ENCODE assay signal across 1 cellular context in the genomic region with DNA sequence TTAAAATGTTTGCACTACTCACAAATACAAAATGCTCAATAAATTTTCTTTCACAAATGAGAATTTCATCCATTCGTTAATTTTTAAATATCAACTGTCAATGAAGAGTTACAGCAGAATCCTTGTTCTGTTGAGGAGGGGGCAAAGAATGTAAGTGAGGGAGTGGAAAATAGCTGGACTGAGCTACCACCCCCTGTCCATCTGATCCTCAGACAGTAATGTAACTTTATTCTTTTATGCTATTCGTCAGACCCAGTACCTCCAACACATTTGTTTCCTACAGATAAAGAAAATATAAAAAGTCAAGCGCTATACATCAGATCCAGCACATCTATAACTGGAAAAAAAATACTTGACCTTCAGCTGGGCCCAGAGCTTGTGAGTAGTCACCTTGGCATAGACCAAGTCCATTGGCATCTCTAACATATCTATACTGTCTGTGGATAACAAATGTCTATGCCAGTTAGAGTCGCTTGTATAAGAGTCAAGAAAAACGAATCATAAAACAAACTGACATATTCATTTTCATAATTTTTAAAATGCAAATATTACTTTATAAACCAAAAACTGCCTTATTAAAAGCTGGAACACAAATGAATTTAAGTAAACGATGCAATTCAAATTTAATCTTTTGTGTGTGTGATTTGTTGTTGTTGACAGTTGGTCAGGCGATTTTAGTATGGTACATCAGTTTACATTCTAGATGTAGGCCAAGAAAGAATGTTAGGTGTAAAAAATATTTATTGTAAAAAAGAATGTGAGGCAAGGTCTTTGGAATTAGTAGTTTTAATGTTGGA.
TF ChIP-seq lines count a peak whose summit lies in the region.

No MANE protein-coding gene starts in this region.

TF ChIP-seq in IMR-90, 13 proteins besides CTCF, POLR2A, EP300 and RAD21 (continued from another document):
- TF ChIP-seq MXI1 (IDR thresholded peaks at IDR 0.05; ENCODE audit: borderline replicate concordance, low read depth, low read length): no peak
- TF ChIP-seq MAZ (IDR thresholded peaks at IDR 0.05; ENCODE audit: borderline replicate concordance, low read depth, low read length): no peak
- TF ChIP-seq FOS (IDR thresholded peaks at IDR 0.05; ENCODE audit: low read depth, low read length): no peak
- no peak for TF ChIP-seq BHLHE40 (IDR thresholded peaks at IDR 0.05; ENCODE audit: low read depth, low read length)
- no peak for TF ChIP-seq CEBPB (IDR thresholded peaks at IDR 0.05; ENCODE audit: low read depth, low read length)
- no peak for TF ChIP-seq RFX5 (IDR thresholded peaks at IDR 0.05; ENCODE audit: low read depth, low read length)
- TF ChIP-seq RCOR1 (IDR thresholded peaks at IDR 0.05; ENCODE audit: insufficient replicate concordance, low read length): no peak
- TF ChIP-seq, protein P1, sequence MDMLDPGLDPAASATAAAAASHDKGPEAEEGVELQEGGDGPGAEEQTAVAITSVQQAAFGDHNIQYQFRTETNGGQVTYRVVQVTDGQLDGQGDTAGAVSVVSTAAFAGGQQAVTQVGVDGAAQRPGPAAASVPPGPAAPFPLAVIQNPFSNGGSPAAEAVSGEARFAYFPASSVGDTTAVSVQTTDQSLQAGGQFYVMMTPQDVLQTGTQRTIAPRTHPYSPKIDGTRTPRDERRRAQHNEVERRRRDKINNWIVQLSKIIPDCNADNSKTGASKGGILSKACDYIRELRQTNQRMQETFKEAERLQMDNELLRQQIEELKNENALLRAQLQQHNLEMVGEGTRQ (IDR thresholded peaks at IDR 0.05; ENCODE audit: low read depth, low read length): no peak
- TF ChIP-seq MAFK (IDR thresholded peaks at IDR 0.05; ENCODE audit: low read depth, low read length): no peak
- TF ChIP-seq NFE2L2 (IDR thresholded peaks at IDR 0.05; ENCODE audit: low read depth, low read length): no peak
- no peak for TF ChIP-seq CHD1 (IDR thresholded peaks at IDR 0.05; ENCODE audit: low read depth, low read length)
- no peak for TF ChIP-seq SMC3 (IDR thresholded peaks at IDR 0.05; ENCODE audit: low read depth, low read length)
